Comparison of ENCODE assay signal across 10 cellular contexts in the genomic region with DNA sequence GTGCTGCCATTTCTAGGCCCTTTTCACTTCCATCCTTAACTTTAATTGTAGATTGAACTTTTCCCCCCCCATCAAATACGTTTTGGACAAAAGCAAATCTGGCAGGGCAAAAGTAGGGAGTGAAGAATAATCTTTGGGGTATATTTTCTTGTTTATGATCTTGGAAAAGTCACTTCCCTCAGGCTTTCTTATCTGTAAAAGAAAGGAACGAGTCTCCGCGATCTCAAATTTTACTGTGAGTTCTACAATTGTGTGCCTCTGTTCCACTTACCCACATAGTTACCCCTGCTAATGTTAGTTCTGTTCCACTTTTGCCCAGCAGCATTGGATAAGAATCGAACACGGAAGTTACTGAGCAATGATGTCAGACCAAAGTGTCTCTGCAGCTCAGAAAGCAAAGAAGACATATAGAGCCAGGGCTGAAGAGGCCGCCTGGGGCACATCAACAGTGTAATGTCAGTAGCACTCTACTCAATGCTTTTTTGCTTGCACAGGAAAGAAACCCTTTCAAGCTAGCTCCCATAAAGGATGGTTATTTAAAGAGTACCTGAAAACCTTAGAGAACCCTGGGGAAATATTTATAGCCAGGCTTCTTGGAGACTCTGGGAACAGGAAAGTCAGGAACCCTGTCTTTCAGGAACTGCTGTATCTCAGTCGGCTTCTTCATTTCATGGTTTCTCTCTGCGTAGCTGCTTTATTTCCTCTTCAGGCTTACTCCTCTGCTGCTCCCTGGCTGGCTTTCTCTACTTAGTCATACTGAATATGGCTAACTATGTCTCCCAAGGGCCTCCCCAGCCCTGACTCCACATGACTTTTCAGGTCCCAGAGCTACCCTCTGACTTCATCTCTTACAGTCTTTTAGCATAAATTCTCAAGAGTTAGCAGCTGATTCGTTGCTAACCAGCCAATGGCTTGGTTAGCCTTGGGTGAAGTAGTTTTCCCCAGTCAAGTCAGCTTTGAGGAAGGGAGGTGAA.
DNase-seq lines count a peak whose midpoint lies in the region; ATAC-seq and TF ChIP-seq lines count a peak whose summit lies in the region.
"Had no signal": no experiment of that assay in that cellular context is flagged by ENCODE, and none has a peak within 500 bp of the region (broad histone marks: within the 10 kb centered on the region; RNA-seq: fewer than 3 reads in every experiment).

No MANE protein-coding gene starts in this region.

- H3K4me3 ChIP-seq in osteoblast (ENCODE audit: insufficient read depth, low read length) (no peak overlapping the region), esophagus muscularis mucosa (no peak overlapping the region), lower lobe of right lung (no peak overlapping the region)

- H3K27ac ChIP-seq in osteoblast (ENCODE audit: low read depth, low read length), result peak overlapping the region; percentile 34
- no peak overlapping the region for H3K27ac ChIP-seq in esophagus muscularis mucosa (replicated peaks in 1 of 4)
- H3K27ac ChIP-seq in lower lobe of right lung, result no peak overlapping the region

- H3K9me3 ChIP-seq in osteoblast (ENCODE audit: low read depth, low read length) (no peaks in the 10 kb centered on the region), esophagus muscularis mucosa (no peaks in the 10 kb centered on the region), lower lobe of right lung (no peaks in the 10 kb centered on the region)

- TF ChIP-seq CTCF in osteoblast (IDR thresholded peaks at IDR 0.05; ENCODE audit: extremely low read depth, low read depth, low read length), result no peak
- TF ChIP-seq CTCF in esophagus muscularis mucosa (IDR thresholded peaks at IDR 0.05), result no peak
- no peak for TF ChIP-seq CTCF in lower lobe of right lung (IDR thresholded peaks at IDR 0.05)

- H4K20me1 ChIP-seq in osteoblast (ENCODE audit: insufficient read depth, low read length), result no peaks in the 10 kb centered on the region

- no peak for TF ChIP-seq POLR2A in esophagus muscularis mucosa (IDR thresholded peaks at IDR 0.05; ENCODE audit: low read depth)

- H3K79me2 ChIP-seq in osteoblast (ENCODE audit: insufficient read depth, low read length), result no peaks in the 10 kb centered on the region

- peaks cover 5% of the 10 kb centered on the region for H3K36me3 Mint-ChIP-seq in activated T-helper 2 cell treated with anti-CD3 and anti-CD28 coated beads, Interferon-gamma antibody, Interleukin-2, Interleukin-4, amounts not matched to agents 10 μg/mL and 5 μg/mL and 100 μg/mL, durations not matched to agents 14 hours and 24 hours and 36 hours (ENCODE audit: low read depth)
- H3K36me3 Mint-ChIP-seq in T-helper 2 cell treated with Interferon-gamma antibody and Interleukin-4, amounts not matched to agents 5 μg/mL and 100 μg/mL, for 36 hours (ENCODE audit: low read depth), result peaks cover 3% of the 10 kb centered on the region
- H3K36me3 Mint-ChIP-seq: activated naive CD4-positive, alpha-beta T cell treated with anti-CD3 and anti-CD28 coated beads, Interleukin-2, amount 50 U/mL, for 24 hours had no signal

- H3K36me3 ChIP-seq in osteoblast (ENCODE audit: insufficient read depth, low read length) (no peaks in the 10 kb centered on the region), esophagus muscularis mucosa (no peaks in the 10 kb centered on the region), lower lobe of right lung (no peaks in the 10 kb centered on the region)

- intact Hi-C loops in activated T-helper 2 cell treated with anti-CD3 and anti-CD28 coated beads, Interferon-gamma antibody, Interleukin-2, Interleukin-4, amounts not matched to agents 10 μg/mL and 5 μg/mL and 100 μg/mL, durations not matched to agents 14 hours and 24 hours and 36 hours (cut with micrococcal nuclease), result no loop called here
- intact Hi-C loops in esophagus muscularis mucosa (cut with DNase I) (no loop called here), lower lobe of right lung (cut with DNase I) (no loop called here)

- ATAC-seq in GM19324 (IDR thresholded peaks at IDR 0.05; ENCODE audit: low FRiP score, unreplicated experiment) (peak; percentile 62), HG02943 (IDR thresholded peaks at IDR 0.05; ENCODE audit: low read depth, unreplicated experiment) (peak; percentile 67), lower lobe of right lung (no peak)

- H3K27ac Mint-ChIP-seq in activated T-helper 2 cell treated with anti-CD3 and anti-CD28 coated beads, Interferon-gamma antibody, Interleukin-2, Interleukin-4, amounts not matched to agents 10 μg/mL and 5 μg/mL and 100 μg/mL, durations not matched to agents 14 hours and 24 hours and 36 hours, result peak overlapping the region; percentile 14
- H3K27ac Mint-ChIP-seq in T-helper 2 cell treated with Interferon-gamma antibody and Interleukin-4, amounts not matched to agents 5 μg/mL and 100 μg/mL, for 36 hours, result no peak overlapping the region
- H3K27ac Mint-ChIP-seq: activated naive CD4-positive, alpha-beta T cell treated with anti-CD3 and anti-CD28 coated beads, Interleukin-2, amount 50 U/mL, for 24 hours had no signal

- no peaks in the 10 kb centered on the region for H3K27me3 Mint-ChIP-seq in activated T-helper 2 cell treated with anti-CD3 and anti-CD28 coated beads, Interferon-gamma antibody, Interleukin-2, Interleukin-4, amounts not matched to agents 10 μg/mL and 5 μg/mL and 100 μg/mL, durations not matched to agents 14 hours and 24 hours and 36 hours (ENCODE audit: low read depth)
- no peaks in the 10 kb centered on the region for H3K27me3 Mint-ChIP-seq in T-helper 2 cell treated with Interferon-gamma antibody and Interleukin-4, amounts not matched to agents 5 μg/mL and 100 μg/mL, for 36 hours (ENCODE audit: low read depth)
- H3K27me3 Mint-ChIP-seq: activated naive CD4-positive, alpha-beta T cell treated with anti-CD3 and anti-CD28 coated beads, Interleukin-2, amount 50 U/mL, for 24 hours had no signal

- no peak for DNase-seq in activated T-helper 2 cell treated with anti-CD3 and anti-CD28 coated beads, Interferon-gamma antibody, Interleukin-2, Interleukin-4, amounts not matched to agents 10 μg/mL and 5 μg/mL and 100 μg/mL, durations not matched to agents 14 hours and 24 hours and 36 hours (ENCODE audit: low spot score)
- peak; percentile 46 for DNase-seq in osteoblast (ENCODE audit: insufficient read length, low spot score, missing footprints)
- no peak for DNase-seq in esophagus muscularis mucosa (ENCODE audit: extremely low spot score)
- DNase-seq in NK-92 (lab: John Stamatoyannopoulos, UW; ENCODE audit: unreplicated experiment), result no peak
- DNase-seq in T-helper 2 cell treated with Interferon-gamma antibody and Interleukin-4, amounts not matched to agents 5 μg/mL and 100 μg/mL, for 36 hours (ENCODE audit: low spot score), result no peak
- no peak for DNase-seq in lower lobe of right lung
- DNase-seq: NCI-H526 treated with DMSO at 0.1 percent for 48 hours had no signal

- H2AFZ ChIP-seq in osteoblast (ENCODE audit: low read length), result peak overlapping the region; percentile 72

- peaks cover 9% of the 10 kb centered on the region for H3K9me3 Mint-ChIP-seq in activated T-helper 2 cell treated with anti-CD3 and anti-CD28 coated beads, Interferon-gamma antibody, Interleukin-2, Interleukin-4, amounts not matched to agents 10 μg/mL and 5 μg/mL and 100 μg/mL, durations not matched to agents 14 hours and 24 hours and 36 hours
- H3K9me3 Mint-ChIP-seq in T-helper 2 cell treated with Interferon-gamma antibody and Interleukin-4, amounts not matched to agents 5 μg/mL and 100 μg/mL, for 36 hours, result peaks cover 3% of the 10 kb centered on the region
- H3K9me3 Mint-ChIP-seq: activated naive CD4-positive, alpha-beta T cell treated with anti-CD3 and anti-CD28 coated beads, Interleukin-2, amount 50 U/mL, for 24 hours had no signal

- H3K4me1 ChIP-seq in osteoblast (ENCODE audit: insufficient read depth, low read length) (peaks cover 13% of the 10 kb centered on the region), esophagus muscularis mucosa (no peaks in the 10 kb centered on the region), lower lobe of right lung (no peaks in the 10 kb centered on the region)

- H3K4me3 Mint-ChIP-seq in activated T-helper 2 cell treated with anti-CD3 and anti-CD28 coated beads, Interferon-gamma antibody, Interleukin-2, Interleukin-4, amounts not matched to agents 10 μg/mL and 5 μg/mL and 100 μg/mL, durations not matched to agents 14 hours and 24 hours and 36 hours (ENCODE audit: low read depth), result no peak overlapping the region
- no peak overlapping the region for H3K4me3 Mint-ChIP-seq in T-helper 2 cell treated with Interferon-gamma antibody and Interleukin-4, amounts not matched to agents 5 μg/mL and 100 μg/mL, for 36 hours
- H3K4me3 Mint-ChIP-seq: activated naive CD4-positive, alpha-beta T cell treated with anti-CD3 and anti-CD28 coated beads, Interleukin-2, amount 50 U/mL, for 24 hours had no signal

- H3K27me3 ChIP-seq in osteoblast (ENCODE audit: insufficient read depth, low read length) (no peaks in the 10 kb centered on the region), esophagus muscularis mucosa (no peaks in the 10 kb centered on the region), lower lobe of right lung (ENCODE audit: low read depth) (no peaks in the 10 kb centered on the region)

- H3K4me2 ChIP-seq in osteoblast (ENCODE audit: insufficient read depth, low read length), result peak overlapping the region; percentile 45

- no peak for TF ChIP-seq EP300 in esophagus muscularis mucosa (IDR thresholded peaks at IDR 0.05)

- 83% methylated on average over 10 of the region's 10 CpGs for WGBS in esophagus muscularis mucosa

- H3K4me1 Mint-ChIP-seq in activated T-helper 2 cell treated with anti-CD3 and anti-CD28 coated beads, Interferon-gamma antibody, Interleukin-2, Interleukin-4, amounts not matched to agents 10 μg/mL and 5 μg/mL and 100 μg/mL, durations not matched to agents 14 hours and 24 hours and 36 hours (ENCODE audit: low read depth), result peaks cover 31% of the 10 kb centered on the region
- peaks cover 21% of the 10 kb centered on the region for H3K4me1 Mint-ChIP-seq in T-helper 2 cell treated with Interferon-gamma antibody and Interleukin-4, amounts not matched to agents 5 μg/mL and 100 μg/mL, for 36 hours (ENCODE audit: low read depth)
- H3K4me1 Mint-ChIP-seq: activated naive CD4-positive, alpha-beta T cell treated with anti-CD3 and anti-CD28 coated beads, Interleukin-2, amount 50 U/mL, for 24 hours had no signal

Comparison
In these comparisons a context has a peak if more than half of its experiments do, and no peak if none do; other contexts are left out.
1. ATAC-seq: peak in GM19324 (single experiment) and HG02943 (single experiment); none in lower lobe of right lung (0 of 2).